1 cellular context compared by ENCODE assay signal in genomic region chr11:33891714-33892327, GRCh38.
TF ChIP-seq lines count a peak whose summit lies in the region.

LMO2 (minus strand) TSS chr11:33892076; CDS start chr11:33869716, 22,360 bp downstream.

TF ChIP-seq in K562, 482 proteins besides CTCF, POLR2A, EP300 and RAD21 (continued from another document and continues in another):
- 0 out of 2 replicates have a peak, but pooled peaks have one; percentile 56 for TF ChIP-seq DMBX1 (CRISPR knock-in tag; IDR thresholded peaks at IDR 0.05; ENCODE audit: borderline replicate concordance)
- TF ChIP-seq MCM7 (IDR thresholded peaks at IDR 0.05) = no peak
- TF ChIP-seq ZNF197 (CRISPR knock-in tag; IDR thresholded peaks at IDR 0.05; ENCODE audit: low read depth) = 0 out of 2 replicates have a peak, but pooled peaks have one; percentile 23
- TF ChIP-seq SMAD2 (IDR thresholded peaks at IDR 0.05; ENCODE audit: low read depth, low read length) = no peak
- TF ChIP-seq SMARCC2 (IDR thresholded peaks at IDR 0.05; ENCODE audit: low read depth) = no peak
- no peak for TF ChIP-seq NUFIP1 (IDR thresholded peaks at IDR 0.05; ENCODE audit: partially characterized antibody)
- no peak for TF ChIP-seq CBFA2T3 (IDR thresholded peaks at IDR 0.05)
- TF ChIP-seq ZNF347 (CRISPR knock-in tag; IDR thresholded peaks at IDR 0.05; ENCODE audit: low read depth) = no peak
- TF ChIP-seq HINFP (tag; conservative IDR thresholded peaks at IDR 0.05; ENCODE audit: low read depth) = no peak
- no peak for TF ChIP-seq GMEB1 (CRISPR knock-in tag; IDR thresholded peaks at IDR 0.05)
- TF ChIP-seq ZNF224 (CRISPR knock-in tag; IDR thresholded peaks at IDR 0.05) = no peak
- no peak for TF ChIP-seq TBP (optimal IDR thresholded peaks at IDR 0.05; ENCODE audit: low read depth, low read length)
- peak; percentile 27; the same call in 1 of the 2 replicates for TF ChIP-seq SP1 (CRISPR knock-in tag; IDR thresholded peaks at IDR 0.05)
- TF ChIP-seq STAT5A (IDR thresholded peaks at IDR 0.05; ENCODE audit: borderline replicate concordance, low read length) = no peak
- no peak for TF ChIP-seq SRSF3 (IDR thresholded peaks at IDR 0.05; ENCODE audit: insufficient read depth, low read length)
- no peak for TF ChIP-seq ZBTB33 (CRISPR knock-in tag; IDR thresholded peaks at IDR 0.05)
- TF ChIP-seq HLTF (IDR thresholded peaks at IDR 0.05) = no peak
- TF ChIP-seq ETV5 (CRISPR knock-in tag; IDR thresholded peaks at IDR 0.05; ENCODE audit: low read depth) = no peak
- no peak for TF ChIP-seq MEF2D (tag; conservative IDR thresholded peaks at IDR 0.05; ENCODE audit: low read depth)
- no peak for TF ChIP-seq ETS1 (conservative IDR thresholded peaks at IDR 0.05; ENCODE audit: control insufficient read depth, low read depth, low read length)
- no peak for TF ChIP-seq MBD1 (CRISPR knock-in tag; IDR thresholded peaks at IDR 0.05)
- TF ChIP-seq ELF2 (CRISPR knock-in tag; IDR thresholded peaks at IDR 0.05) = no peak
- no peak for TF ChIP-seq IRF1 (CRISPR knock-in tag; IDR thresholded peaks at IDR 0.05; ENCODE audit: borderline replicate concordance)
- no peak for TF ChIP-seq HDGF (IDR thresholded peaks at IDR 0.05)
- no peak for TF ChIP-seq ZNF764 (CRISPR knock-in tag; IDR thresholded peaks at IDR 0.05; ENCODE audit: low read depth)
- TF ChIP-seq ZNF717 (CRISPR knock-in tag; IDR thresholded peaks at IDR 0.05) = no peak
- TF ChIP-seq NEUROD1 (IDR thresholded peaks at IDR 0.05; ENCODE audit: borderline replicate concordance, low read depth, low read length, partially characterized antibody) = peak; percentile 9
- no peak; the same call in 1 of the 2 replicates for TF ChIP-seq MYC (IDR thresholded peaks at IDR 0.05; ENCODE audit: low read depth, low read length)
- no peak for TF ChIP-seq MYC (CRISPR knock-in tag; IDR thresholded peaks at IDR 0.05; ENCODE audit: borderline replicate concordance, low read depth)
- no peak for TF ChIP-seq ZNF668 (CRISPR knock-in tag; IDR thresholded peaks at IDR 0.05)
- TF ChIP-seq PCBP1 (IDR thresholded peaks at IDR 0.05; ENCODE audit: low read depth, low read length, poor library complexity, severe bottlenecking) = no peak
- no peak for TF ChIP-seq TAL1 (IDR thresholded peaks at IDR 0.05)
- no peak for TF ChIP-seq NCOA6 (IDR thresholded peaks at IDR 0.05)
- TF ChIP-seq ZNF408 (CRISPR knock-in tag; IDR thresholded peaks at IDR 0.05; ENCODE audit: low read depth) = no peak
- no peak for TF ChIP-seq FUS (optimal IDR thresholded peaks at IDR 0.05; ENCODE audit: low read depth, low read length)
- no peak for TF ChIP-seq NBN (IDR thresholded peaks at IDR 0.05; ENCODE audit: low read depth)
- TF ChIP-seq FOXJ3 (CRISPR knock-in tag; IDR thresholded peaks at IDR 0.05) = no peak
- no peak for TF ChIP-seq KAT8 (IDR thresholded peaks at IDR 0.05; ENCODE audit: low read depth)
- TF ChIP-seq TEAD4 (IDR thresholded peaks at IDR 0.05; ENCODE audit: low read length) = no peak; the same call in 1 of the 2 replicates
- TF ChIP-seq TEAD4 (CRISPR knock-in tag; IDR thresholded peaks at IDR 0.05; ENCODE audit: borderline replicate concordance) = no peak
- no peak for TF ChIP-seq GATAD2A (IDR thresholded peaks at IDR 0.05)
- TF ChIP-seq PATZ1 (CRISPR knock-in tag; IDR thresholded peaks at IDR 0.05; ENCODE audit: borderline replicate concordance) = no peak
- no peak for TF ChIP-seq OTX1 (CRISPR knock-in tag; IDR thresholded peaks at IDR 0.05)
- TF ChIP-seq NFYB (IDR thresholded peaks at IDR 0.05; ENCODE audit: extremely low read depth, insufficient read length) = no peak
- no peak for TF ChIP-seq DLX4 (CRISPR knock-in tag; IDR thresholded peaks at IDR 0.05)
- no peak for TF ChIP-seq ZNF121 (CRISPR knock-in tag; conservative IDR thresholded peaks at IDR 0.05)
- no peak for TF ChIP-seq ZNF3 (CRISPR knock-in tag; IDR thresholded peaks at IDR 0.05)
- TF ChIP-seq BRF2 (IDR thresholded peaks at IDR 0.05; ENCODE audit: borderline replicate concordance, insufficient read depth, insufficient read length) = no peak
- no peak for TF ChIP-seq HMGXB4 (CRISPR knock-in tag; IDR thresholded peaks at IDR 0.05)
- TF ChIP-seq GTF2B (IDR thresholded peaks at IDR 0.05; ENCODE audit: extremely low read depth, insufficient read length) = no peak
- no peak for TF ChIP-seq CTCFL (IDR thresholded peaks at IDR 0.05; ENCODE audit: borderline replicate concordance, insufficient read depth, low read depth, low read length, poor library complexity, severe bottlenecking)
- TF ChIP-seq BRF1 (IDR thresholded peaks at IDR 0.05; ENCODE audit: borderline replicate concordance, extremely low read depth, insufficient read length) = no peak
